8 cellular contexts compared by ENCODE assay signal in the genomic region with DNA sequence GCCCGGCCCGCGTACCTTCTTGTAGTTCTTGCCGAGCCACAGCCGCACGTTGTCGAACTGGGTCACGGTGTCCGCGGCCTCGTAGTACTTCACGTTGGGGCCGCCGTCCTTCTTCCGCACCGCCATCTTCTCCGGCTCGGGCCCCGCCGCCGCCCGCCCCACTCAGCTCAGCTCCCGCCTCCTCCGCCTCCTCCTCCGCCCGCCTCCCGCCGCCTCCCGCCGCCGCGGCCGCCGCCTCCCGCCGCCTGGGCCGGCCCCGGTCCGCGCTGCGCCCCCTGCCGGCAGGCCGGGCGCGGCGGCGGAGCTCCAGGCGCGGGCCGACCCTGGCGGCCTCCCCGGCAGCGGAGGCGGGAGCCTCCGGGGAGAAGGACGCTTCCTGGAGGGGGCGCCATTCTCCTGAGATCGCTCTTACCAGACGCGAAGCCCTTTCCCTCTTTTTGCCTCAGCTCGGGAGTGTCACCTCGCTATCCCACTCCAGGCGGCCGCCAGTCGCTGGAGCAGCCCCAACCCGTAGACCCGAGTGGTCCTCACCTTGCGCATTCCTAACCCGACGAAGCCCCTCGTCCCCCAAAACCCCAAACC. TPM values are rescaled to one million over a fixed set of nuclear protein-coding genes. Genes with fewer than 3 reads are reported as not detected.
DNase-seq lines count a peak whose midpoint lies in the region; ATAC-seq and TF ChIP-seq lines count a peak whose summit lies in the region.

A gene (minus strand): TSS at position 148 of the 582 bp plus-strand sequence. CDS start 22 bp downstream, at position 126.

- no peaks in the 10 kb centered on the region for H3K9me3 Mint-ChIP-seq in activated naive CD8-positive, alpha-beta T cell (ENCODE audit: low read depth)
- no peaks in the 10 kb centered on the region for H3K9me3 Mint-ChIP-seq in osteocyte (ENCODE audit: unreplicated experiment)

- TF ChIP-seq CTCF in osteocyte (IDR thresholded peaks at IDR 0.05) = peak; percentile 79
- peak; percentile 64 for TF ChIP-seq CTCF in thoracic aorta (IDR thresholded peaks at IDR 0.05)

- H3K4me1 ChIP-seq in thoracic aorta (ENCODE audit: control insufficient read depth in 1 of 2, low read depth in 2 of 2) = peaks cover 15 to 24% of the 10 kb centered on the region in 2 donors

- no peaks in the 10 kb centered on the region for H3K27me3 ChIP-seq in thoracic aorta (replicated peaks; ENCODE audit: insufficient read depth)

- intact Hi-C loops in head of caudate nucleus (cut with DNase I) = loop anchor here (2.0 kb wide), 1 partner anchor 63 kb away; no protein-coding TSS in a partner anchor

- DNase-seq in G401 (ENCODE audit: low spot score) (peak; percentile 83), HCEC 1CT (peak; percentile 85), NAMALWA (ENCODE audit: low spot score) (peak; percentile 84), head of caudate nucleus (peak; percentile 53 to 93 (median 84)), osteocyte (ENCODE audit: extremely low spot score, unreplicated experiment) (peak; percentile 96), thoracic aorta (ENCODE audit: low spot score) (peak; percentile 47)

- H3K9me3 ChIP-seq in thoracic aorta = no peaks in the 10 kb centered on the region

- peak within 1 kb of the TSS; percentile 98 to 100 for H3K27ac ChIP-seq in thoracic aorta

- ATAC-seq in SK-N-SH treated with all-trans-retinoic acid at 6 μM for 48 hours = peak; percentile 91
- peak; percentile 67 for ATAC-seq in thoracic aorta (ENCODE audit: insufficient number of reproducible peaks, low FRiP score, low read depth)

- peaks cover 46% of the 10 kb centered on the region for H3K4me1 Mint-ChIP-seq in activated naive CD8-positive, alpha-beta T cell (ENCODE audit: low read depth)
- H3K4me1 Mint-ChIP-seq in osteocyte (ENCODE audit: unreplicated experiment) = peaks cover 38% of the 10 kb centered on the region

- in situ Hi-C loops in G401 (cut with HindIII; ENCODE audit: low sequenced_read_pairs) = no loop called here

- H3K36me3 Mint-ChIP-seq in activated naive CD8-positive, alpha-beta T cell = peaks cover 8% of the 10 kb centered on the region
- peaks cover 17% of the 10 kb centered on the region for H3K36me3 Mint-ChIP-seq in osteocyte (ENCODE audit: unreplicated experiment)

- no peaks in the 10 kb centered on the region for H3K27me3 Mint-ChIP-seq in activated naive CD8-positive, alpha-beta T cell
- no peaks in the 10 kb centered on the region for H3K27me3 Mint-ChIP-seq in osteocyte (ENCODE audit: unreplicated experiment)

- H3K36me3 ChIP-seq in thoracic aorta = peaks cover 9% of the 10 kb centered on the region

- peak within 1 kb of the TSS; percentile 96 for H3K4me3 Mint-ChIP-seq in activated naive CD8-positive, alpha-beta T cell
- peak within 1 kb of the TSS; percentile 98 for H3K4me3 Mint-ChIP-seq in osteocyte (ENCODE audit: unreplicated experiment)

- peak within 1 kb of the TSS; percentile 98 for H3K27ac Mint-ChIP-seq in activated naive CD8-positive, alpha-beta T cell
- peak within 1 kb of the TSS; percentile 100 for H3K27ac Mint-ChIP-seq in osteocyte (ENCODE audit: unreplicated experiment)

- peak within 1 kb of the TSS; percentile 90 for H3K4me3 ChIP-seq in thoracic aorta

TF ChIP-seq in SK-N-SH treated with all-trans-retinoic acid at 6 μM for 48 hours, 23 proteins besides CTCF, POLR2A, EP300 and RAD21:
- TF ChIP-seq ZFP3 (CRISPR knock-in tag; IDR thresholded peaks at IDR 0.05) (0 out of 2 replicates have a peak, but pooled peaks have one; percentile 10), BACH2 (CRISPR knock-in tag; IDR thresholded peaks at IDR 0.05; ENCODE audit: borderline replicate concordance) (no peak)

RNA-seq across cellular contexts. Expression of the gene that starts here (rescaled TPM):
- total RNA-seq in G401 (2014; rRNA removed; shearing (Covaris generic)) = 10.5 and 18.4 TPM in 2 replicates
- total RNA-seq in osteocyte (122 and 128 TPM in 2 replicates), thoracic aorta (100 to 1,000 TPM in 1 of 2 donors, 10 to 100 TPM in 1; 68.6 to 109 TPM)

Comparison
In these comparisons a context has a peak if more than half of its experiments do, and no peak if none do; other contexts are left out.
1. Peak in every context shown above with its lines: DNase-seq, ATAC-seq, H3K4me3 ChIP-seq and H3K27ac ChIP-seq.